ENCODE assay signal across 10 cellular contexts in genomic region chr2:98505311-98505808, GRCh38.
DNase-seq lines count a peak whose midpoint lies in the region; ATAC-seq lines count a peak whose summit lies in the region.
"Had no signal": no experiment of that assay in that cellular context is flagged by ENCODE, and none has a peak within 500 bp of the region (broad histone marks: within the 10 kb centered on the region; RNA-seq: fewer than 3 reads in every experiment).

No MANE protein-coding gene starts in this region.

- DNase-seq in NCI-H510A treated with DMSO at 0.1 percent for 48 hours (lab: John Stamatoyannopoulos, UW): peak; percentile 32
- no peak for DNase-seq in NCI-H510A (lab: John Stamatoyannopoulos, UW)
- DNase-seq in activated CD4-positive, alpha-beta T cell treated with anti-CD3 and anti-CD28 coated beads, Interleukin-2, amount 50 U/mL, for 1 hour: peak; percentile 22
- peak; percentile 40 for DNase-seq in left kidney (ENCODE audit: low read depth, low spot score)
- peak in 6 of 49 donors; percentile 16 to 38 (median 26) for DNase-seq in substantia nigra (lab: John Stamatoyannopoulos, UW)
- no peak for DNase-seq in LoVo (ENCODE audit: low spot score)
- DNase-seq in T1000 (lab: John Stamatoyannopoulos, UW): no peak
- DNase-seq: ovary had no signal

- ATAC-seq in GM21447 (IDR thresholded peaks at IDR 0.05; ENCODE audit: unreplicated experiment): no peak
- ATAC-seq: A549 had no signal

- H3K27ac ChIP-seq in substantia nigra (ENCODE audit: low read depth, low read length, poor library complexity, severe bottlenecking): peak overlapping the region; percentile 17
- H3K27ac ChIP-seq: A549 had no signal

Comparison
In these comparisons a context has a peak if more than half of its experiments do, and no peak if none do; other contexts are left out.
1. DNase-seq: peak in NCI-H510A treated with DMSO at 0.1 percent for 48 hours (single experiment), activated CD4-positive, alpha-beta T cell treated with anti-CD3 and anti-CD28 coated beads, Interleukin-2, amount 50 U/mL, for 1 hour (single experiment) and left kidney (single experiment); none in NCI-H510A (single experiment), LoVo (single experiment) and T1000 (single experiment).